16 cellular contexts compared by ENCODE assay signal in genomic region chr6:29014729-29015608, GRCh38. TPM values are rescaled to one million over a fixed set of nuclear protein-coding genes. Genes with fewer than 3 reads are reported as not detected.
DNase-seq lines count a peak whose midpoint lies in the region; ATAC-seq and TF ChIP-seq lines count a peak whose summit lies in the region.
"Had no signal": no experiment of that assay in that cellular context is flagged by ENCODE, and none has a peak within 500 bp of the region (broad histone marks: within the 10 kb centered on the region; RNA-seq: fewer than 3 reads in every experiment).

No MANE protein-coding gene starts in this region.

- H3K14ac ChIP-seq in neuronal stem cell (ENCODE audit: low read length), result no peak overlapping the region

- no peak overlapping the region for H3K23ac ChIP-seq in neuronal stem cell (ENCODE audit: low read depth, low read length, poor library complexity)

- TF ChIP-seq CTCF in endothelial cell (IDR thresholded peaks at IDR 0.05; ENCODE audit: unreplicated experiment), result peak; percentile 43

- no peak overlapping the region for H4K91ac ChIP-seq in neuronal stem cell (ENCODE audit: low read depth, low read length, poor library complexity)

- H3K9ac ChIP-seq in neuronal stem cell (ENCODE audit: low read depth, low read length, poor library complexity), result no peak overlapping the region

- no peak overlapping the region for H3K27ac ChIP-seq in neuronal stem cell (replicated peaks; ENCODE audit: low read length)
- H3K27ac ChIP-seq: left ventricle myocardium inferior, pancreas, SJCRH30 had no signal

- H2BK12ac ChIP-seq in neuronal stem cell (ENCODE audit: low read length), result no peak overlapping the region

- no peak overlapping the region for H3K18ac ChIP-seq in neuronal stem cell (ENCODE audit: low read length)

- H3K4me3 Mint-ChIP-seq in endothelial cell (ENCODE audit: unreplicated experiment), result no peak overlapping the region

- H3K4me1 ChIP-seq in neuronal stem cell (ENCODE audit: control insufficient read depth in 2 of 2, insufficient read depth in 1 of 2, low read depth in 1 of 2, low read length in 2 of 2), result peaks cover 2 to 3% of the 10 kb centered on the region in 2 donors
- H3K4me1 ChIP-seq: pancreas, SJCRH30 had no signal

- peaks cover 0 to 12% (median 0%) of the 10 kb centered on the region in 3 experiments for H3K27me3 ChIP-seq in neuronal stem cell (ENCODE audit: control insufficient read depth in 3 of 3, insufficient read depth in 3 of 3, low read depth in 1 of 3, low read length in 3 of 3)

- peaks cover 4% of the 10 kb centered on the region for H3K4me1 Mint-ChIP-seq in endothelial cell (ENCODE audit: unreplicated experiment)

- intact Hi-C loops in left cardiac atrium (cut with DNase I), result loop anchor here in 1 of 2 donors (5.0 kb wide), 2 partner anchors 178 to 328 kb away; no protein-coding TSS in a partner anchor

- H3K36me3 ChIP-seq in neuronal stem cell (replicated peaks in 1 of 2; ENCODE audit: control insufficient read depth in 2 of 2, insufficient read depth in 2 of 2, low read length in 2 of 2), result no peaks in the 10 kb centered on the region
- H3K36me3 ChIP-seq: left ventricle myocardium inferior, pancreas, SJCRH30 had no signal

- H2BK15ac ChIP-seq in neuronal stem cell (ENCODE audit: low read length), result no peak overlapping the region

- H2BK120ac ChIP-seq in neuronal stem cell (ENCODE audit: low read depth, low read length), result no peak overlapping the region

- H3K9me3 ChIP-seq in neuronal stem cell (replicated peaks in 1 of 2; ENCODE audit: control insufficient read depth in 2 of 2, insufficient read depth in 1 of 2, low read depth in 1 of 2, low read length in 2 of 2), result peaks cover 0 to 2% of the 10 kb centered on the region in 2 donors
- H3K9me3 ChIP-seq: left ventricle myocardium inferior, pancreas, SJCRH30 had no signal

- H2BK5ac ChIP-seq in neuronal stem cell (ENCODE audit: low read length), result no peak overlapping the region

- no peak overlapping the region for H3K27ac Mint-ChIP-seq in endothelial cell (ENCODE audit: unreplicated experiment)

- no peaks in the 10 kb centered on the region for H3K9me3 Mint-ChIP-seq in endothelial cell (ENCODE audit: unreplicated experiment)

- H4K8ac ChIP-seq in neuronal stem cell (ENCODE audit: low read depth, low read length), result no peak overlapping the region

- H3K36me3 Mint-ChIP-seq in endothelial cell (ENCODE audit: low read depth, unreplicated experiment), result no peaks in the 10 kb centered on the region

- H3K27me3 Mint-ChIP-seq in endothelial cell (ENCODE audit: unreplicated experiment), result no peaks in the 10 kb centered on the region

- H3K4ac ChIP-seq in neuronal stem cell (ENCODE audit: low read length), result no peak overlapping the region

- no CpG with 5 or more reads among the region's 79 CpGs for WGBS in neuronal stem cell (ENCODE audit: extremely low coverage in 2 of 2, insufficient read length in 2 of 2, insufficient replicate concordance in 1 of 2), 2 donors

- H3K79me1 ChIP-seq in neuronal stem cell (ENCODE audit: low read depth, low read length), result no peaks in the 10 kb centered on the region

- peak overlapping the region; percentile 81 for H2AK5ac ChIP-seq in neuronal stem cell (ENCODE audit: low read depth, low read length)

- peak; percentile 56 for DNase-seq in ELF-1 (ENCODE audit: low read depth, low spot score)
- DNase-seq in NCI-H69 (lab: John Stamatoyannopoulos, UW), result peak; percentile 18
- peak; percentile 22 for DNase-seq in endothelial cell (ENCODE audit: low spot score)
- DNase-seq in neuronal stem cell (ENCODE audit: low spot score), result no peak
- DNase-seq in HK-2 (ENCODE audit: unreplicated experiment), result no peak
- DNase-seq in HT-29 (ENCODE audit: low spot score), result no peak
- DNase-seq in left cardiac atrium, result no peak
- DNase-seq: Karpas-422, left ventricle myocardium inferior, NCI-H446 treated with DMSO at 0.1 percent for 48 hours, SJCRH30, trophoblast cell had no signal

- H2AFZ ChIP-seq in neuronal stem cell (ENCODE audit: low read length), result no peak overlapping the region

- no peak overlapping the region for H3K4me2 ChIP-seq in neuronal stem cell (ENCODE audit: insufficient read depth, low read length, poor library complexity, severe bottlenecking)

- ATAC-seq in HG02571 (IDR thresholded peaks at IDR 0.05; ENCODE audit: unreplicated experiment) (no peak), left cardiac atrium (no peak)
- ATAC-seq: activated CD4-positive, CD25-positive, alpha-beta regulatory T cell treated with anti-CD3 and anti-CD28 coated beads, Interleukin-2, amount 50 U/mL, for 24 hours had no signal

- H3K4me3 ChIP-seq in neuronal stem cell (ENCODE audit: low read length in 2 of 2), result no peak overlapping the region
- H3K4me3 ChIP-seq: pancreas, SJCRH30 had no signal

RNA-seq across cellular contexts. Expression of gene ZNF311, which starts 9.9 kb away (rescaled TPM):
- total RNA-seq in endothelial cell (ENCODE audit: unreplicated experiment) (1.6 TPM), left cardiac atrium (under 1 TPM; 0.37 to 0.68 TPM)
- 2.8 TPM for polyA plus RNA-seq in neuronal stem cell (2013, experiment 1 of 2)
- polyA plus RNA-seq in neuronal stem cell (2013, experiment 2 of 2), result 2.7 TPM
- 1.1 and 1.2 TPM in 2 replicates for total RNA-seq in HT-29 (2014; rRNA removed; shearing (Covaris generic))
- total RNA-seq: SJCRH30 had no signal

RNA-seq across cellular contexts. Expression of gene OR2W1, which starts 30.0 kb away (rescaled TPM):
- total RNA-seq in endothelial cell (ENCODE audit: unreplicated experiment) (not detected), left cardiac atrium (not detected)
- not detected for polyA plus RNA-seq in neuronal stem cell (2013, experiment 1 of 2)
- not detected for polyA plus RNA-seq in neuronal stem cell (2013, experiment 2 of 2)
- total RNA-seq in HT-29 (2014; rRNA removed; shearing (Covaris generic)), result not detected in 2 replicates
- total RNA-seq: epithelial cell of proximal tubule, left ventricle myocardium inferior, pancreas, SJCRH30 had no signal
- polyA plus RNA-seq: pancreas had no signal

Comparison
In these comparisons a context has a peak if more than half of its experiments do, and no peak if none do; other contexts are left out.
1. DNase-seq: peak in ELF-1 (single experiment), NCI-H69 (single experiment) and endothelial cell (single experiment); none in neuronal stem cell (single experiment), HK-2 (single experiment), HT-29 (single experiment) and left cardiac atrium (single experiment).